In the genomic region with DNA sequence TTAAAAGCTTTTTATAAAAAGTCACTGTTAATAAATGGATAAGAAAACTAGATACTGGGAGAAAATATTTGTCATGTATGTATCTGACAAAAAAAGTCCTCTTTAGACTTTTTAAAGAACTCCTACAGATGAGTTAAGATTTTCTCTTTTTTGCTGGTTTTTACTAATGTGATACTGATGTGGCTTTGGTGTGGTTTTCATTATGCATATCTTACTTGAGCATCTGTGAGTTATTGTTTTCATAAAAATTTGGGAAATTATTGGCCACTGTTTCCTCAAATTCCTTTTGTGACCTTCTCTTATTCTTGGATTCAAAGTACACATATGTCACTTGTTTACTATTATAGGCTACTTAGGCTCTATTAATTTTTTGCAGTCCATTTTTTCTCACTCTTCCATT, we compare ENCODE assay signal across 31 cellular contexts.
"Had no signal": no experiment of that assay in that cellular context is flagged by ENCODE, and none has a peak within 500 bp of the region (broad histone marks: within the 10 kb centered on the region; RNA-seq: fewer than 3 reads in every experiment).

No MANE protein-coding gene starts in this region.

- H3K4me1 ChIP-seq: esophagus squamous epithelium had no signal

- H3K9me3 ChIP-seq: adrenal gland, body of pancreas, esophagus squamous epithelium had no signal

- ATAC-seq: activated CD4-positive, CD25-positive, alpha-beta regulatory T cell treated with anti-CD3 and anti-CD28 coated beads, Interleukin-2, amount 50 U/mL, for 24 hours; activated CD8-positive, alpha-beta T cell treated with anti-CD3 and anti-CD28 coated beads for 36 hours; activated naive CD8-positive, alpha-beta T cell treated with anti-CD3 and anti-CD28 coated beads, Interleukin-2, amount 50 U/mL, for 24 hours; body of pancreas; effector memory CD8-positive, alpha-beta T cell; T-helper 17 cell had no signal

- H3K4me3 ChIP-seq: adrenal gland, body of pancreas, esophagus squamous epithelium had no signal

- H3K36me3 ChIP-seq: adrenal gland, esophagus squamous epithelium, WERI-Rb-1 had no signal

- DNase-seq: activated B cell treated with CpG ODN at 0.5 μM for 24 hours; activated CD4-positive, alpha-beta T cell treated with anti-CD3 and anti-CD28 coated beads for 48 hours; activated CD4-positive, alpha-beta T cell treated with anti-CD3 and anti-CD28 coated beads, Interleukin-2, amount 50 U/mL, for 1 hour; activated CD4-positive, alpha-beta T cell treated with anti-CD3 and anti-CD28 coated beads, Interleukin-2, amount 50 U/mL, for 48 hours; activated CD8-positive, alpha-beta memory T cell treated with anti-CD3 and anti-CD28 coated beads for 24 hours; activated CD8-positive, alpha-beta memory T cell treated with anti-CD3 and anti-CD28 coated beads, Interleukin-2, amount 50 U/mL, for 4 hours; activated CD8-positive, alpha-beta T cell treated with anti-CD3 and anti-CD28 coated beads for 36 hours; activated effector memory CD4-positive, alpha-beta T cell treated with anti-CD3 and anti-CD28 coated beads, Interleukin-2, amount 50 U/mL, for 16 hours; activated naive CD4-positive, alpha-beta T cell treated with anti-CD3 and anti-CD28 coated beads for 36 hours; activated naive CD8-positive, alpha-beta T cell treated with anti-CD3 and anti-CD28 coated beads for 36 hours; activated naive CD8-positive, alpha-beta T cell treated with anti-CD3 and anti-CD28 coated beads, Interleukin-2, amount 50 U/mL, for 24 hours; activated T-cell treated with anti-CD3 and anti-CD28 coated beads, Interleukin-2, amount 50 U/mL, for 1 hour; activated T-cell treated with anti-CD3 and anti-CD28 coated beads, Interleukin-2, amount 50 U/mL, for 48 hours; adrenal gland; amygdala; aorta; body of pancreas; caudate nucleus; cortex of kidney; dermis blood vessel endothelial cell; effector CD4-positive, alpha-beta T cell; effector memory CD8-positive, alpha-beta T cell; esophagus squamous epithelium; foreskin fibroblast; head of caudate nucleus; T-helper 1 cell; T-helper 17 cell; T1000; WERI-Rb-1 had no signal

- H3K27me3 ChIP-seq: adrenal gland, body of pancreas, esophagus squamous epithelium had no signal

- H3K27ac ChIP-seq: adrenal gland, body of pancreas, epithelial cell of prostate, esophagus squamous epithelium, WERI-Rb-1 had no signal
